In genomic region chr15:50307799-50308198, GRCh38 we compare ENCODE assay signal across 10 cellular contexts. TPM values are rescaled to one million over a fixed set of nuclear protein-coding genes. Genes with fewer than 3 reads are reported as not detected.
"Had no signal": no experiment of that assay in that cellular context is flagged by ENCODE, and none has a peak within 500 bp of the region (broad histone marks: within the 10 kb centered on the region; RNA-seq: fewer than 3 reads in every experiment).

No MANE protein-coding gene starts in this region.

- H3K4me3 ChIP-seq: GM23248, HAP-1 had no signal

- H3K27ac ChIP-seq: GM23248 had no signal

- H3K9me3 ChIP-seq: HAP-1 had no signal

- ATAC-seq: HCT116 had no signal

- H3K4me1 ChIP-seq: HAP-1 had no signal

- DNase-seq: GM23248, GOT3, H7, HFFc6, IMR-90, KBM-7 had no signal

- H2AFZ ChIP-seq: GM23248 had no signal

- H3K27ac Mint-ChIP-seq: HFFc6 had no signal

- H3K4me3 Mint-ChIP-seq: HFFc6 had no signal

- H3K9ac ChIP-seq: GM23248 had no signal

RNA-seq across cellular contexts. Expression of gene HDC, which starts 42.3 kb away (rescaled TPM):
- total RNA-seq: GM23248, H4, H7, HT-29, IMR-90 had no signal
- polyA plus RNA-seq: GM23248, IMR-90 had no signal
